30 cellular contexts compared by ENCODE assay signal in the genomic region with DNA sequence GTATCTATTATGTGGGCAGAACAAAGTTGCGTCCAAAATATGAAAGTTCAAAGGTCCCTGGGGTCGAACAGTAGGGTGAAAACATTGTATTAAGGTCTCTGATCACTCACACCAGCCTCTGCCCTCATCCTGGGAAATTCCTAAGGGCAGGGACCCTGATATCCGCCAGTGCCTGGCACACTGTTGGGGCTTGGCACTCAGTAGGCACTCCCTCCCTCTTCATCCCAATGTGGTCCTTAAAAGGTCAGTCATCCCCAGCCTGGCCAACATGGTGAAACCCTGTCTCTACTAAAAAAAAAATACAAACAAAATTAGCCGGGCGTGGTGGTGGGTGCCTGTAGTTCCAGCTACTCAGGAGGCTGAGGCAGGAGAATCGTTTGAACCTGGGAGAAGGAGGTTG. TPM values are rescaled to one million over a fixed set of nuclear protein-coding genes. Genes with fewer than 3 reads are reported as not detected.
DNase-seq lines count a peak whose midpoint lies in the region; ATAC-seq, FAIRE-seq and TF ChIP-seq lines count a peak whose summit lies in the region.
"Had no signal": no experiment of that assay in that cellular context is flagged by ENCODE, and none has a peak within 500 bp of the region (broad histone marks: within the 10 kb centered on the region; RNA-seq: fewer than 3 reads in every experiment).

No MANE protein-coding gene starts in this region.

- no peak for TF ChIP-seq CTCF in HEK293 (tag by site-specific recombination; IDR thresholded peaks at IDR 0.05)
- no peak for TF ChIP-seq CTCF in kidney (IDR thresholded peaks at IDR 0.05; ENCODE audit: borderline replicate concordance, extremely low read depth, insufficient read depth)
- no peak for TF ChIP-seq CTCF in thyroid gland (IDR thresholded peaks at IDR 0.05)
- no peak for TF ChIP-seq CTCF in RWPE1 (conservative IDR thresholded peaks at IDR 0.05; ENCODE audit: low read depth)

- DNase-seq in kidney (peak; percentile 13), sciatic nerve (ENCODE audit: low spot score) (peak; percentile 6), thyroid gland (peak; percentile 53 to 65), RWPE1 (ENCODE audit: low spot score) (no peak)
- no peak for DNase-seq in effector memory CD8-positive, alpha-beta T cell
- DNase-seq: 8988T; ACHN; BE2C; C1 segment of cervical spinal cord; CD4-positive, alpha-beta memory T cell; CD4-positive, CD25-positive, alpha-beta regulatory T cell; CD8-positive, alpha-beta memory T cell; COR-L47; DMS 273 treated with DMSO at 0.1 percent for 48 hours; DMS153; DMS53; DMS79; DND-41; EL; GDM1 had no signal

- H3K36me3 ChIP-seq in HEK293 (ENCODE audit: control insufficient read depth in 2 of 2, insufficient read depth in 1 of 2, low read length in 2 of 2) = peaks cover 0 to 24% of the 10 kb centered on the region in 2 experiments; a peak in 2 of 3 replicates
- H3K36me3 ChIP-seq in kidney (ENCODE audit: control insufficient read depth in 1 of 2, insufficient read depth in 2 of 2, low read length in 2 of 2) = no peaks in the 10 kb centered on the region
- no peaks in the 10 kb centered on the region for H3K36me3 ChIP-seq in thyroid gland

- H3K36me3 Mint-ChIP-seq in effector memory CD8-positive, alpha-beta T cell (ENCODE audit: insufficient read depth) = peaks cover 19% of the 10 kb centered on the region

- TF ChIP-seq POLR2A in thyroid gland (IDR thresholded peaks at IDR 0.05) = no peak

- H3K9me3 ChIP-seq in HEK293 (ENCODE audit: control insufficient read depth, insufficient read depth, low read depth, low read length) (no peaks in the 10 kb centered on the region), kidney (ENCODE audit: control insufficient read depth in 1 of 2, low read length in 2 of 2) (no peaks in the 10 kb centered on the region), thyroid gland (no peaks in the 10 kb centered on the region)
- H3K9me3 ChIP-seq: BE2C, BLaER1 had no signal

- 64 to 81% methylated on average over 3 to 5 of the region's 6 CpGs for WGBS in thyroid gland, 2 donors

- no peaks in the 10 kb centered on the region for H3K27me3 ChIP-seq in thyroid gland
- H3K27me3 ChIP-seq: BE2C had no signal

- POLR2A ChIA-PET in HEK293 (lab: Yijun Ruan, JAX) (no interaction called here), RWPE1 (lab: Yijun Ruan, JAX; ENCODE audit: low non-redundant PET) (no interaction called here)

- H3K4me1 Mint-ChIP-seq in effector memory CD8-positive, alpha-beta T cell (ENCODE audit: low read depth in 2 of 2) = peaks cover 6 to 11% of the 10 kb centered on the region in 2 donors

- no peak for ATAC-seq in sciatic nerve
- no peak for ATAC-seq in effector memory CD8-positive, alpha-beta T cell (replicated peaks)
- no peak for ATAC-seq in GM21367 (IDR thresholded peaks at IDR 0.05; ENCODE audit: unreplicated experiment)
- ATAC-seq: GM12878 had no signal

- no peak overlapping the region for H3K4me3 Mint-ChIP-seq in effector memory CD8-positive, alpha-beta T cell
- H3K4me3 Mint-ChIP-seq: CD14-positive monocyte; CD4-positive, alpha-beta memory T cell; CD4-positive, CD25-positive, alpha-beta regulatory T cell had no signal

- CTCF ChIA-PET in HEK293 (lab: Yijun Ruan, JAX) (no interaction called here), RWPE1 (lab: Yijun Ruan, JAX) (no interaction called here)

- H3K4me1 ChIP-seq in HEK293 (ENCODE audit: control insufficient read depth, insufficient read depth, low read length) (no peaks in the 10 kb centered on the region), kidney (ENCODE audit: control insufficient read depth in 1 of 2, insufficient read depth in 1 of 2, low read depth in 1 of 2, low read length in 2 of 2) (no peaks in the 10 kb centered on the region), thyroid gland (peaks cover 0 to 2% of the 10 kb centered on the region in 2 donors)
- H3K4me1 ChIP-seq: BE2C had no signal

- H3K27me3 Mint-ChIP-seq in effector memory CD8-positive, alpha-beta T cell = no peaks in the 10 kb centered on the region
- H3K27me3 Mint-ChIP-seq: CD4-positive, alpha-beta memory T cell; CD4-positive, CD25-positive, alpha-beta regulatory T cell had no signal

- H3K9me3 Mint-ChIP-seq in effector memory CD8-positive, alpha-beta T cell = no peaks in the 10 kb centered on the region
- H3K9me3 Mint-ChIP-seq: CD14-positive monocyte; CD8-positive, alpha-beta memory T cell had no signal

- no peak overlapping the region for H3K27ac Mint-ChIP-seq in effector memory CD8-positive, alpha-beta T cell
- H3K27ac Mint-ChIP-seq: CD14-positive monocyte; CD4-positive, alpha-beta memory T cell; CD4-positive, CD25-positive, alpha-beta regulatory T cell had no signal

- H3K4me3 ChIP-seq in HEK293 (ENCODE audit: low read depth, low read length) (no peak overlapping the region), kidney (ENCODE audit: low read length in 2 of 2) (no peak overlapping the region), thyroid gland (replicated peaks in 1 of 3) (no peak overlapping the region)
- H3K4me3 ChIP-seq: BLaER1, GM12878 had no signal

- no peak for FAIRE-seq in kidney (lab: Jason Lieb, UNC)
- FAIRE-seq: A204.1, GM12878, GM12892, GM18507 had no signal

- H3K27ac ChIP-seq in HEK293 (ENCODE audit: extremely low read depth, low read depth, low read length) = no peak overlapping the region
- no peak overlapping the region for H3K27ac ChIP-seq in kidney (ENCODE audit: low read depth in 2 of 2, low read length in 2 of 2)
- H3K27ac ChIP-seq in thyroid gland = no peak overlapping the region
- H3K27ac ChIP-seq in RWPE1 = no peak overlapping the region
- H3K27ac ChIP-seq: BLaER1 had no signal

- H3K9ac ChIP-seq in kidney (ENCODE audit: low read length in 2 of 2) = no peak overlapping the region
- H3K9ac ChIP-seq: BLaER1 had no signal

- intact Hi-C loops in kidney (cut with DNase I) (no loop called here), sciatic nerve (cut with DNase I) (no loop called here), thyroid gland (cut with DNase I) (no loop called here)

TF ChIP-seq in HEK293, 187 proteins besides CTCF, POLR2A, EP300 and RAD21:
- no peak for TF ChIP-seq ZNF148 (tag by site-specific recombination; IDR thresholded peaks at IDR 0.05; ENCODE audit: borderline replicate concordance)
- no peak for TF ChIP-seq SALL2 (tag by site-specific recombination; IDR thresholded peaks at IDR 0.05; ENCODE audit: borderline replicate concordance)
- no peak for TF ChIP-seq ZNF169 (tag by site-specific recombination; IDR thresholded peaks at IDR 0.05)
- TF ChIP-seq ZNF121 (tag by site-specific recombination; IDR thresholded peaks at IDR 0.05) = 0 out of 2 replicates have a peak, but pooled peaks have one; percentile 9
- TF ChIP-seq ZNF132 (tag by site-specific recombination; IDR thresholded peaks at IDR 0.05; ENCODE audit: borderline replicate concordance) = no peak

RNA-seq across cellular contexts. Expression of gene NDUFB11, which starts 6.3 kb away (rescaled TPM):
- total RNA-seq in kidney (70.7 TPM), sciatic nerve (29.5 TPM), thyroid gland (100 to 1,000 TPM in 3 of 4 donors, 10 to 100 TPM in 1; 68.5 to 179 (median 107) TPM)
- polyA plus RNA-seq in kidney (ENCODE audit: insufficient read depth, low read depth, low replicate concordance) = 215 TPM

RNA-seq across cellular contexts. Expression of gene RBM10, which starts 6.8 kb away (rescaled TPM):
- total RNA-seq in kidney (31.7 TPM), sciatic nerve (27.4 TPM), thyroid gland (10 to 100 TPM; 26.5 to 43.0 (median 35.2) TPM)
- 27.5 TPM for polyA plus RNA-seq in kidney (ENCODE audit: insufficient read depth, low read depth, low replicate concordance)

RNA-seq across cellular contexts. Expression of gene UBA1, which starts 55.5 kb away (rescaled TPM):
- 218 TPM for total RNA-seq in kidney
- 155 TPM for polyA plus RNA-seq in kidney (ENCODE audit: insufficient read depth, low read depth, low replicate concordance)
- 165 TPM for total RNA-seq in sciatic nerve
- 100 to 1,000 TPM; 159 to 293 (median 201) TPM for total RNA-seq in thyroid gland

RNA-seq across cellular contexts. Expression of gene RGN, which starts 59.9 kb away (rescaled TPM):
- total RNA-seq in kidney = 11.9 TPM
- 89.1 TPM for polyA plus RNA-seq in kidney (ENCODE audit: insufficient read depth, low read depth, low replicate concordance)
- total RNA-seq in sciatic nerve = 6.0 TPM
- total RNA-seq in thyroid gland = 10 to 100 TPM; 19.6 to 29.6 (median 22.0) TPM
- total RNA-seq: CD4-positive, alpha-beta memory T cell; CD4-positive, CD25-positive, alpha-beta regulatory T cell; CD8-positive, alpha-beta memory T cell; Daoy; G401 had no signal
- polyA plus RNA-seq: CD14-positive monocyte; CD4-positive, alpha-beta memory T cell; CD4-positive, CD25-positive, alpha-beta regulatory T cell; CD8-positive, alpha-beta memory T cell; GM12878 had no signal

Comparison
In these comparisons a context has a peak if more than half of its experiments do, and no peak if none do; other contexts are left out.
1. DNase-seq: peak in kidney (single experiment), sciatic nerve (single experiment) and thyroid gland (2 of 2); none in effector memory CD8-positive, alpha-beta T cell (0 of 3) and RWPE1 (single experiment).